ENCODE assay signal across 15 cellular contexts in the genomic region with DNA sequence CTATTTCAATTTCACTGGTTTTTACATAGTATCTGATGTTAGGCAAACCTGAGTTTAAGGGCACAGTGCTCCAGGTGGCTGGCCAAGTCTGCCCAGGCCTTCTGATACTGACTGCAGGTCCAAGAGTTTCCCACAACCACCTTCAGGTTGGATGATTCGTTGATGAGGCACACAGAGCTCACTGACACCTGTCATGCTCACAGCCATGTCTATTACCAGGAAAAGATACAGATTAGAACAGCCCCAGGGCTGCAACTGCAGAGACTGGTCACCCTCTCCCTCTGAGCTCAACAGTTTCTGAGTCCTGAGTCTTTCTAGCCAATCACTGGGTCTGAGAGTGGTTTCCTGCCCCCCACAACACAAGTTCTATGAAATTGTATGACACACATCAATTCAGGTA. TPM values are rescaled to one million over a fixed set of nuclear protein-coding genes. Genes with fewer than 3 reads are reported as not detected.
A peak's percentile ranks its signal among the peaks of the same experiment; 100 is the strongest.
DNase-seq lines count a peak whose midpoint lies in the region; ATAC-seq and TF ChIP-seq lines count a peak whose summit lies in the region.
"Had no signal": no experiment of that assay in that cellular context is flagged by ENCODE, and none has a peak within 500 bp of the region (broad histone marks: within the 10 kb centered on the region; RNA-seq: fewer than 3 reads in every experiment).

No MANE protein-coding gene starts in this region.

- TF ChIP-seq CTCF in mammary epithelial cell (conservative IDR thresholded peaks at IDR 0.05 in 1 of 2, IDR thresholded peaks at IDR 0.05 in 1 of 2; ENCODE audit: extremely low read depth in 1 of 2, insufficient read depth in 1 of 2, low read depth in 1 of 2, low read length in 2 of 2) (no peak), breast epithelium (IDR thresholded peaks at IDR 0.05) (no peak), type B pancreatic cell (conservative IDR thresholded peaks at IDR 0.05) (no peak)

- ATAC-seq in activated T-helper 17 cell treated with anti-CD3 and anti-CD28 coated beads, Interleukin-2, amount 50 U/mL, for 72 hours (replicated peaks) = peak; percentile 89
- no peak for ATAC-seq in stimulated activated naive B cell treated with anti-CD40 and anti-IgM and Interleukin-4, amounts not matched to agents 10 μg/mL and 1 μg/mL and 100 μg/mL, for 72 hours (replicated peaks)

- TSS peak; percentile 2 for BruUV-seq in mammary epithelial cell (replicated peaks; lab: Mats Ljungman, UMichigan)

- no peak overlapping the region for H3K4me3 ChIP-seq in mammary epithelial cell (replicated peaks in 1 of 3; ENCODE audit: insufficient read depth in 1 of 3, low read depth in 2 of 3, low read length in 3 of 3)
- no peak overlapping the region for H3K4me3 ChIP-seq in breast epithelium

- no peaks in the 10 kb centered on the region for H3K4me1 ChIP-seq in mammary epithelial cell (ENCODE audit: insufficient read depth, low read length)
- no peaks in the 10 kb centered on the region for H3K4me1 ChIP-seq in breast epithelium

- no peaks in the 10 kb centered on the region for H3K4me1 Mint-ChIP-seq in activated T-helper 17 cell treated with anti-CD3 and anti-CD28 coated beads, Interleukin-2, amount 50 U/mL, for 72 hours
- H3K4me1 Mint-ChIP-seq in type B pancreatic cell (ENCODE audit: unreplicated experiment) = peaks cover 5% of the 10 kb centered on the region
- no peaks in the 10 kb centered on the region for H3K4me1 Mint-ChIP-seq in stimulated activated naive B cell treated with anti-CD40 and anti-IgM and Interleukin-4, amounts not matched to agents 10 μg/mL and 1 μg/mL and 100 μg/mL, for 72 hours
- H3K4me1 Mint-ChIP-seq: CD14-positive monocyte had no signal

- H3K9ac ChIP-seq in mammary epithelial cell (ENCODE audit: insufficient read depth, low read length) = no peak overlapping the region

- peaks cover 58% of the 10 kb centered on the region for H3K79me2 ChIP-seq in mammary epithelial cell (ENCODE audit: insufficient read depth, low read length)

- H3K27ac ChIP-seq in mammary epithelial cell (ENCODE audit: insufficient read depth, low read depth, low read length) (peak overlapping the region; percentile 3), breast epithelium (no peak overlapping the region)

- CTCF ChIA-PET in mammary epithelial cell (lab: Charles Lee; ENCODE audit: low non-redundant PET) = no interaction called here

- H3K27me3 Mint-ChIP-seq in activated T-helper 17 cell treated with anti-CD3 and anti-CD28 coated beads, Interleukin-2, amount 50 U/mL, for 72 hours = no peaks in the 10 kb centered on the region
- H3K27me3 Mint-ChIP-seq in type B pancreatic cell = no peaks in the 10 kb centered on the region
- H3K27me3 Mint-ChIP-seq in stimulated activated naive B cell treated with anti-CD40 and anti-IgM and Interleukin-4, amounts not matched to agents 10 μg/mL and 1 μg/mL and 100 μg/mL, for 72 hours = no peaks in the 10 kb centered on the region

- peaks cover 41% of the 10 kb centered on the region for H3K36me3 Mint-ChIP-seq in activated T-helper 17 cell treated with anti-CD3 and anti-CD28 coated beads, Interleukin-2, amount 50 U/mL, for 72 hours (ENCODE audit: low read depth)
- peaks cover 39% of the 10 kb centered on the region for H3K36me3 Mint-ChIP-seq in type B pancreatic cell
- H3K36me3 Mint-ChIP-seq in stimulated activated naive B cell treated with anti-CD40 and anti-IgM and Interleukin-4, amounts not matched to agents 10 μg/mL and 1 μg/mL and 100 μg/mL, for 72 hours = peaks cover 39 to 56% of the 10 kb centered on the region in 2 donors

- H3K27ac Mint-ChIP-seq in activated T-helper 17 cell treated with anti-CD3 and anti-CD28 coated beads, Interleukin-2, amount 50 U/mL, for 72 hours = no peak overlapping the region
- H3K27ac Mint-ChIP-seq in type B pancreatic cell = no peak overlapping the region
- H3K27ac Mint-ChIP-seq in stimulated activated naive B cell treated with anti-CD40 and anti-IgM and Interleukin-4, amounts not matched to agents 10 μg/mL and 1 μg/mL and 100 μg/mL, for 72 hours = no peak overlapping the region
- H3K27ac Mint-ChIP-seq: CD14-positive monocyte had no signal

- no peak overlapping the region for H3K4me3 Mint-ChIP-seq in activated T-helper 17 cell treated with anti-CD3 and anti-CD28 coated beads, Interleukin-2, amount 50 U/mL, for 72 hours
- no peak overlapping the region for H3K4me3 Mint-ChIP-seq in type B pancreatic cell
- H3K4me3 Mint-ChIP-seq in stimulated activated naive B cell treated with anti-CD40 and anti-IgM and Interleukin-4, amounts not matched to agents 10 μg/mL and 1 μg/mL and 100 μg/mL, for 72 hours = no peak overlapping the region
- H3K4me3 Mint-ChIP-seq: CD14-positive monocyte had no signal

- H3K9me3 ChIP-seq in mammary epithelial cell (replicated peaks; ENCODE audit: insufficient read depth, low read length) (no peaks in the 10 kb centered on the region), breast epithelium (peaks cover 0 to 15% of the 10 kb centered on the region in 2 donors)

- in situ Hi-C loops in mammary epithelial cell (cut with MboI; ENCODE audit: low sequenced_read_pairs in 2 of 2) = no loop called here

- H4K20me1 ChIP-seq in mammary epithelial cell (ENCODE audit: insufficient read depth, low read length) = no peaks in the 10 kb centered on the region

- WGBS in mammary epithelial cell (ENCODE audit: low coverage, missing lambda C conversion rate) = 78% methylated on average over 1 of the region's 1 CpG

- H3K36me3 ChIP-seq in mammary epithelial cell (ENCODE audit: insufficient read depth, low read length) (peaks cover 42% of the 10 kb centered on the region), breast epithelium (no peaks in the 10 kb centered on the region)

- DNase-seq in mammary epithelial cell (peak; percentile 83), breast epithelium (ENCODE audit: low spot score in 2 of 2) (no peak), islet precursor cell (peak; percentile 54), type B pancreatic cell (ENCODE audit: extremely low spot score, unreplicated experiment) (peak; percentile 7), cortex of kidney (lab: John Stamatoyannopoulos, UW) (no peak)
- no peak for DNase-seq in stimulated activated naive B cell treated with anti-CD40 and anti-IgM and Interleukin-4, amounts not matched to agents 10 μg/mL and 1 μg/mL and 100 μg/mL, for 72 hours
- DNase-seq: AML-193; COR-L47; DMS153; NCI-H187; NCI-H69; NK-92 treated with Interleukin-12 subunit alpha and Interleukin-12 subunit beta, amount 100 ng/mL, for 24 hours; RPMI8226 had no signal

- dilution Hi-C loops in mammary epithelial cell (cut with HindIII; ENCODE audit: low sequenced_read_pairs) = no loop called here

- TF ChIP-seq POLR2A in breast epithelium (IDR thresholded peaks at IDR 0.05) = no peak

- intact Hi-C loops in mammary epithelial cell (cut with micrococcal nuclease) = no loop called here
- intact Hi-C loops in breast epithelium (cut with DNase I; ENCODE audit: low total_unique reads) = no loop called here

- no peak overlapping the region for H2AFZ ChIP-seq in mammary epithelial cell (ENCODE audit: low read depth, low read length)

- H3K27me3 ChIP-seq in mammary epithelial cell (ENCODE audit: insufficient read depth, low read length) = no peaks in the 10 kb centered on the region
- H3K27me3 ChIP-seq in breast epithelium = no peaks in the 10 kb centered on the region

- H3K4me2 ChIP-seq in mammary epithelial cell (ENCODE audit: insufficient read depth, low read depth, low read length) = no peak overlapping the region

- H3K9me3 Mint-ChIP-seq in activated T-helper 17 cell treated with anti-CD3 and anti-CD28 coated beads, Interleukin-2, amount 50 U/mL, for 72 hours = peaks cover 7% of the 10 kb centered on the region
- H3K9me3 Mint-ChIP-seq in type B pancreatic cell = no peaks in the 10 kb centered on the region
- H3K9me3 Mint-ChIP-seq in stimulated activated naive B cell treated with anti-CD40 and anti-IgM and Interleukin-4, amounts not matched to agents 10 μg/mL and 1 μg/mL and 100 μg/mL, for 72 hours = peaks cover 17 to 18% of the 10 kb centered on the region in 2 donors

RNA-seq across cellular contexts. Expression of a gene that starts 37.2 kb away (rescaled TPM):
- total RNA-seq in mammary epithelial cell (100 to 1,000 TPM in 1 of 2 donors, 10 to 100 TPM in 1; 73.5 to 107 TPM), breast epithelium (10 to 100 TPM in 2 of 3 donors, 1 to 10 TPM in 1; 8.8 to 38.1 (median 17.4) TPM), type B pancreatic cell (ENCODE audit: low replicate concordance) (28.5 and 30.3 TPM in 2 replicates)
- 67.1 TPM for polyA plus RNA-seq in mammary epithelial cell
- 84.8 TPM for polyA minus RNA-seq in mammary epithelial cell
- 10 to 100 TPM; 18.5 to 28.5 TPM for total RNA-seq in activated T-helper 17 cell treated with anti-CD3 and anti-CD28 coated beads, Interleukin-2, amount 50 U/mL, for 72 hours

Comparison
In these comparisons a context has a peak if more than half of its experiments do, and no peak if none do; other contexts are left out.
1. DNase-seq: peak in mammary epithelial cell (single experiment), islet precursor cell (single experiment) and type B pancreatic cell (single experiment); none in breast epithelium (0 of 2), cortex of kidney (single experiment) and stimulated activated naive B cell treated with anti-CD40 and anti-IgM and Interleukin-4, amounts not matched to agents 10 μg/mL and 1 μg/mL and 100 μg/mL, for 72 hours (single experiment).